ENCODE assay signal across 6 cellular contexts in genomic region chr12:126457776-126458175, GRCh38.
"Had no signal": no experiment of that assay in that cellular context is flagged by ENCODE, and none has a peak within 500 bp of the region (broad histone marks: within the 10 kb centered on the region; RNA-seq: fewer than 3 reads in every experiment).

No MANE protein-coding gene starts in this region.

- ATAC-seq: HepG2, K562 had no signal

- DNase-seq: IMR-90, KBM-7, KG1 had no signal

- H3K27ac ChIP-seq: HL-60 had no signal

- H3K4me3 ChIP-seq: K562 had no signal
